ENCODE assay signal across 7 cellular contexts in the genomic region with DNA sequence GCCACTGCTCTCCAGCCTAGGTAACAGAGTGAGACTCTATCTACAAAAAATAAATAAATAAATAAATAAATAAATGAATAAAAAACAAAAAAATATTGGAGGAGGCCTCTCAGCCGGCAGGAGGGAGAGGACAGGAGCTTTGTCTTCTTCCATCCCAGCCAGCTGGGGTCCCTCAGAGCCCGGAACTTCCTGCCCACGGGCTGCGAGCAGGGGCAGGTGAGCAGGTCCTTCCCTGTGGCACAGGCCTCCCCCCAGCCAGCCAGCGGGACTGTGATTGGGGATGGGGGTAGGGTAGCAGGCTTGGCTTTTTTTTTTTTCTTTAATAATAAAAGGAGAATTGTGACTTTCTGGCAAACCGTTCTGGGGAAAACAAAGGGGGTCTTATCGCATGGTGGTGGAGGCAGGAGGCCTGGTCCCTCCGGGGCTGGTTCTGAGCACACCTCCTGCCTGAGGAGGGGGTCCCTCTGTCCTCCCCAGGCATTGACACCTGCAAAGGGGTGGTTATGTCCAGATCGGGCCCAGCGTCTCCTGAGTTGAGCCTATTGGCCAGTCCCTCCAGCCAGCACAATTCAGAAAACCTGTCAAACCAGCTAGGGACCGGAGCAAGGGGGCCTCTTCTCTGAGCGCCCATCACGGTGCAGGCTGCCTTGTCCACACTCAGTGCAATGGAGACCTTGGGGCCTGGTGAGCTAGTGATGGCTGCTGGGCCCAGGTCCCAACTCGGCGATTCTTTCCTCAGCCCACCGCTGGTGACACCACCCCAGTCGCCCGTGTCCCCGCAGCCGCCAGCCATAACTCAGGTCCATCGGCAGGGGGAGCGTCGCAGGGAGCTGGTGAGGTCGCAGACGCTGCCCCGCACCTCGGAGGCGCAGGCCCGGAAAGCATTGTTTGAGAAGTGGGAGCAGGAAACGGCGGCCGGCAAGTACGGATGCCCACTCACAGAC. TPM values are rescaled to one million over a fixed set of nuclear protein-coding genes. Genes with fewer than 3 reads are reported as not detected.
A peak's percentile ranks its signal among the peaks of the same experiment; 100 is the strongest.
DNase-seq lines count a peak whose midpoint lies in the region; ATAC-seq and TF ChIP-seq lines count a peak whose summit lies in the region.

No MANE protein-coding gene starts in this region.

- no peak overlapping the region for H3K4me3 ChIP-seq in Karpas-422 (ENCODE audit: low read length)

- H3K9ac ChIP-seq in Karpas-422 (ENCODE audit: low read length): no peak overlapping the region

- ATAC-seq in omental fat pad (ENCODE audit: low FRiP score) (no peak), HG03571 (IDR thresholded peaks at IDR 0.05; ENCODE audit: unreplicated experiment) (no peak), HG03457 (IDR thresholded peaks at IDR 0.05; ENCODE audit: unreplicated experiment) (no peak)

- no peak overlapping the region for H3K27ac ChIP-seq in Karpas-422 (ENCODE audit: low read length)

- H3K27me3 ChIP-seq in Karpas-422 (ENCODE audit: low read length): no peaks in the 10 kb centered on the region

- no peaks in the 10 kb centered on the region for H4K20me1 ChIP-seq in Karpas-422 (ENCODE audit: insufficient read depth, low read depth, low read length)

- no peaks in the 10 kb centered on the region for H3K79me2 ChIP-seq in Karpas-422 (ENCODE audit: low read length)

- H3K4me2 ChIP-seq in Karpas-422 (ENCODE audit: low read depth, low read length, poor library complexity, severe bottlenecking): no peak overlapping the region

- TF ChIP-seq CTCF in omental fat pad (IDR thresholded peaks at IDR 0.05): no peak

- DNase-seq in Karpas-422 (peak; percentile 84), iPS-NIHi7 (ENCODE audit: extremely low spot score) (peak; percentile 78), omental fat pad (ENCODE audit: low spot score) (no peak)
- peak; percentile 75 for DNase-seq in activated CD8-positive, alpha-beta memory T cell treated with anti-CD3 and anti-CD28 coated beads for 24 hours
- DNase-seq in stimulated activated CD8-positive, alpha-beta memory T cell treated with anti-CD3 and anti-CD28 coated beads, Interleukin-4, amount 100 ng/mL, for 24 hours (ENCODE audit: low read depth): peak; percentile 19

- no peak overlapping the region for H2AFZ ChIP-seq in Karpas-422 (ENCODE audit: low read length)

- H3K4me1 ChIP-seq in Karpas-422 (ENCODE audit: low read length): peaks cover 5% of the 10 kb centered on the region

- no peaks in the 10 kb centered on the region for H3K9me3 ChIP-seq in Karpas-422 (ENCODE audit: low read length)

- H3K9me2 ChIP-seq in Karpas-422 (replicated peaks; ENCODE audit: insufficient read depth, low read length): no peaks in the 10 kb centered on the region

- H3K36me3 ChIP-seq in Karpas-422 (ENCODE audit: insufficient read depth, low read length): no peaks in the 10 kb centered on the region

RNA-seq across cellular contexts. Expression of gene SMTNL2, which starts 10.3 kb away (rescaled TPM):
- total RNA-seq in Karpas-422 (2014; rRNA removed; shearing (Covaris generic); ENCODE audit: low replicate concordance): 0.45 TPM in 1 of 2 replicates, not detected in the other
- total RNA-seq in omental fat pad: 10 to 100 TPM in 2 of 4 donors, 1 to 10 TPM in 2; 2.8 to 14.2 (median 8.4) TPM

RNA-seq across cellular contexts. Expression of gene GGT6, which starts 34.3 kb away (rescaled TPM):
- not detected in 2 replicates for total RNA-seq in Karpas-422 (2014; rRNA removed; shearing (Covaris generic); ENCODE audit: low replicate concordance)
- under 1 TPM in 1 of 4 donors, not detected in 3; 0.37 TPM for total RNA-seq in omental fat pad

RNA-seq across cellular contexts. Expression of gene MYBBP1A, which starts 39.5 kb away (rescaled TPM):
- total RNA-seq in Karpas-422 (2014; rRNA removed; shearing (Covaris generic); ENCODE audit: low replicate concordance): 48.2 and 76.6 TPM in 2 replicates
- total RNA-seq in omental fat pad: 100 to 1,000 TPM in 1 of 4 donors, 10 to 100 TPM in 3; 33.1 to 142 (median 39.1) TPM

RNA-seq across cellular contexts. Expression of gene ALOX15, which starts 46.8 kb away (rescaled TPM):
- 0.72 and 1.5 TPM in 2 replicates for total RNA-seq in Karpas-422 (2014; rRNA removed; shearing (Covaris generic); ENCODE audit: low replicate concordance)
- 100 to 1,000 TPM in 2 of 4 donors, 10 to 100 TPM in 1, not detected in 1; 24.4 to 379 (median 119) TPM for total RNA-seq in omental fat pad
